ENCODE assay signal across 9 cellular contexts in genomic region chr4:139619644-139620043, GRCh38. TPM values are rescaled to one million over a fixed set of nuclear protein-coding genes. Genes with fewer than 3 reads are reported as not detected.
DNase-seq lines count a peak whose midpoint lies in the region; ATAC-seq and TF ChIP-seq lines count a peak whose summit lies in the region.
"Had no signal": no experiment of that assay in that cellular context is flagged by ENCODE, and none has a peak within 500 bp of the region (broad histone marks: within the 10 kb centered on the region; RNA-seq: fewer than 3 reads in every experiment).

No MANE protein-coding gene starts in this region.

- no peaks in the 10 kb centered on the region for H3K36me3 Mint-ChIP-seq in MCF 10A (ENCODE audit: insufficient read depth, unreplicated experiment)
- H3K36me3 Mint-ChIP-seq: brain had no signal

- intact Hi-C loops in MCF 10A (cut with micrococcal nuclease) (loop anchor here (1.0 kb wide), 1 partner anchor 32 kb away; no protein-coding TSS in a partner anchor), breast epithelium (cut with DNase I; ENCODE audit: low total_unique reads) (loop anchor here (5.0 kb wide), 1 partner anchor 1008 kb away; no protein-coding TSS in a partner anchor)

- POLR2A ChIA-PET in MCF 10A (lab: Yijun Ruan, JAX): interaction anchor here (1.5 to 1.9 kb wide), 2 partner anchors 11 to 32 kb away, joined by 5 to 6 read pairs; no protein-coding TSS in a partner anchor

- H3K27me3 Mint-ChIP-seq in MCF 10A (ENCODE audit: insufficient read depth, unreplicated experiment): no peaks in the 10 kb centered on the region

- no peak overlapping the region for H3K4me3 Mint-ChIP-seq in MCF 10A (ENCODE audit: unreplicated experiment)
- H3K4me3 Mint-ChIP-seq: brain had no signal

- TF ChIP-seq CTCF in MCF 10A (IDR thresholded peaks at IDR 0.05; ENCODE audit: unreplicated experiment) (peak; percentile 32), breast epithelium (IDR thresholded peaks at IDR 0.05) (peak in 1 of 3 donors; percentile 24), fibroblast of pulmonary artery (IDR thresholded peaks at IDR 0.05; ENCODE audit: low read length, missing control alignments) (peak; percentile 66)

- no peaks in the 10 kb centered on the region for H3K9me3 Mint-ChIP-seq in MCF 10A (ENCODE audit: unreplicated experiment)

- TF ChIP-seq POLR2A in breast epithelium (IDR thresholded peaks at IDR 0.05): no peak

- no peaks in the 10 kb centered on the region for H3K27me3 ChIP-seq in breast epithelium

- H3K4me3 ChIP-seq in breast epithelium (no peak overlapping the region), fibroblast of pulmonary artery (replicated peaks; ENCODE audit: low read depth, low read length) (no peak overlapping the region)

- H3K4me1 Mint-ChIP-seq in MCF 10A (ENCODE audit: insufficient read depth, unreplicated experiment): no peaks in the 10 kb centered on the region

- no TSS peak for BruUV-seq in MCF 10A (replicated peaks; lab: Mats Ljungman, UMichigan)

- no peaks in the 10 kb centered on the region for H3K36me3 ChIP-seq in breast epithelium

- H3K27ac Mint-ChIP-seq in MCF 10A (ENCODE audit: low read depth, unreplicated experiment): no peak overlapping the region
- H3K27ac Mint-ChIP-seq: brain had no signal

- DNase-seq in MCF 10A (ENCODE audit: unreplicated experiment) (peak; percentile 56), breast epithelium (ENCODE audit: low spot score in 2 of 2) (no peak), OCI-M1 (lab: John Stamatoyannopoulos, UW) (peak; percentile 61), fibroblast of pulmonary artery (ENCODE audit: low read depth) (peak; percentile 50), T1000 (lab: John Stamatoyannopoulos, UW) (no peak)
- DNase-seq in effector CD8-positive, alpha-beta T cell (lab: John Stamatoyannopoulos, UW): no peak
- no peak for DNase-seq in stimulated activated CD4-positive, alpha-beta T cell treated with anti-CD3 and anti-CD28 coated beads, Interleukin-4, amount 100 ng/mL, for 4 hours

- ATAC-seq in HG02759 (IDR thresholded peaks at IDR 0.05; ENCODE audit: unreplicated experiment): peak; percentile 83

- H3K9me3 ChIP-seq in breast epithelium: no peaks in the 10 kb centered on the region

- H3K4me1 ChIP-seq in breast epithelium: no peaks in the 10 kb centered on the region

- CTCF ChIA-PET in MCF 10A (lab: Yijun Ruan, JAX): interaction anchor here (0.5 to 5.0 kb wide), 30 partner anchors 9 to 1058 kb away, joined by 3 to 45 read pairs (median 5); no protein-coding TSS in a partner anchor

- H3K27ac ChIP-seq in breast epithelium: no peak overlapping the region

RNA-seq across cellular contexts. Expression of gene MGST2, which starts 46.0 kb away (rescaled TPM):
- 27.5 and 41.5 TPM in 2 replicates for total RNA-seq in MCF 10A (2022)
- total RNA-seq in breast epithelium: 10 to 100 TPM; 29.1 to 58.7 (median 50.5) TPM

Comparison
In these comparisons a context has a peak if more than half of its experiments do, and no peak if none do; other contexts are left out.
1. DNase-seq: peak in MCF 10A (single experiment), OCI-M1 (single experiment) and fibroblast of pulmonary artery (single experiment); none in breast epithelium (0 of 2), T1000 (single experiment), effector CD8-positive, alpha-beta T cell (single experiment) and stimulated activated CD4-positive, alpha-beta T cell treated with anti-CD3 and anti-CD28 coated beads, Interleukin-4, amount 100 ng/mL, for 4 hours (0 of 2).